12 cellular contexts compared by ENCODE assay signal in genomic region chr14:97408937-97409860, GRCh38.
DNase-seq lines count a peak whose midpoint lies in the region; ATAC-seq and TF ChIP-seq lines count a peak whose summit lies in the region.
"Had no signal": no experiment of that assay in that cellular context is flagged by ENCODE, and none has a peak within 500 bp of the region (broad histone marks: within the 10 kb centered on the region; RNA-seq: fewer than 3 reads in every experiment).

No MANE protein-coding gene starts in this region.

- H3K4me1 Mint-ChIP-seq in CD4-positive, CD25-positive, alpha-beta regulatory T cell: peaks cover 14 to 27% (median 19%) of the 10 kb centered on the region in 4 donors
- peaks cover 32% of the 10 kb centered on the region for H3K4me1 Mint-ChIP-seq in activated CD4-positive, alpha-beta T cell treated with anti-CD3 and anti-CD28 coated beads for 36 hours
- H3K4me1 Mint-ChIP-seq in H9 (peaks cover 13 to 20% of the 10 kb centered on the region in 2 experiments), GM23338 (peaks cover 25% of the 10 kb centered on the region; the same call in 2 of the 3 replicates)

- peak overlapping the region; percentile 67 for H3K4me3 ChIP-seq in CD4-positive, CD25-positive, alpha-beta regulatory T cell (ENCODE audit: low read depth, low read length)
- H3K4me3 ChIP-seq in foreskin fibroblast (ENCODE audit: low read depth in 1 of 2, low read length in 2 of 2) (no peak overlapping the region), GM23338 (no peak overlapping the region)
- H3K4me3 ChIP-seq: colonic mucosa had no signal

- peaks cover 26% of the 10 kb centered on the region for H3K27me3 ChIP-seq in CD4-positive, CD25-positive, alpha-beta regulatory T cell (ENCODE audit: control insufficient read depth, insufficient read depth, low read length)
- H3K27me3 ChIP-seq in H9 (ENCODE audit: insufficient read depth, low read length): no peaks in the 10 kb centered on the region; the same call in 1 of the 2 replicates
- H3K27me3 ChIP-seq in GM23338 (ENCODE audit: insufficient read depth): peaks cover 18% of the 10 kb centered on the region; the same call in 1 of the 2 replicates

- no peak overlapping the region for H3K23ac ChIP-seq in H9 (ENCODE audit: insufficient read length, low read depth, low read length)

- H3K9me2 ChIP-seq in GM23338 (ENCODE audit: insufficient read depth): no peaks in the 10 kb centered on the region

- peak overlapping the region; percentile 13 to 73 (median 68) for H3K4me3 Mint-ChIP-seq in CD4-positive, CD25-positive, alpha-beta regulatory T cell
- H3K4me3 Mint-ChIP-seq in activated CD4-positive, alpha-beta T cell treated with anti-CD3 and anti-CD28 coated beads for 36 hours: peak overlapping the region; percentile 57
- no peak overlapping the region for H3K4me3 Mint-ChIP-seq in H9
- no peak overlapping the region for H3K4me3 Mint-ChIP-seq in GM23338

- peaks cover 33% of the 10 kb centered on the region for H3K4me1 ChIP-seq in CD4-positive, CD25-positive, alpha-beta regulatory T cell (ENCODE audit: control insufficient read depth, insufficient read depth, low read length, poor library complexity, severe bottlenecking)
- H3K4me1 ChIP-seq in H9 (ENCODE audit: insufficient read depth, low read length) (peaks cover 12% of the 10 kb centered on the region; the same call in 1 of the 2 replicates), GM23338 (ENCODE audit: insufficient read depth) (peaks cover 51% of the 10 kb centered on the region)
- H3K4me1 ChIP-seq: colonic mucosa had no signal

- H2BK120ac ChIP-seq in H9 (ENCODE audit: low read depth, low read length, poor library complexity, severe bottlenecking): no peak overlapping the region

- H2BK15ac ChIP-seq in H9 (ENCODE audit: low read depth, low read length): no peak overlapping the region

- H3K9me3 ChIP-seq in CD4-positive, CD25-positive, alpha-beta regulatory T cell (ENCODE audit: control insufficient read depth in 2 of 2, low read length in 2 of 2): no peaks in the 10 kb centered on the region
- H3K9me3 ChIP-seq in H9 (ENCODE audit: control insufficient read depth, low read depth, low read length): no peaks in the 10 kb centered on the region
- H3K9me3 ChIP-seq: colonic mucosa had no signal

- H2BK5ac ChIP-seq in H9 (ENCODE audit: insufficient read length, low read length): no peak overlapping the region

- 100% methylated on average over 1 of the region's 21 CpGs for WGBS in H9 (ENCODE audit: extremely low coverage, insufficient read length, low lambda C conversion rate)

- H3K4me2 ChIP-seq in H9 (ENCODE audit: insufficient read depth, insufficient read length, low read length) (no peak overlapping the region), GM23338 (no peak overlapping the region)

- no peak overlapping the region for H4K8ac ChIP-seq in H9 (replicated peaks; ENCODE audit: insufficient read length, low read depth, low read length)

- intact Hi-C loops in activated CD4-positive, alpha-beta T cell treated with anti-CD3 and anti-CD28 coated beads for 36 hours (cut with DNase I, micrococcal nuclease): loop anchor here (1.0 to 5.0 kb wide), 8 partner anchors 29 to 1864 kb away; partner anchors contain the start of gene BCL11B (in 1 of the 2)

- POLR2A ChIA-PET in activated CD4-positive, alpha-beta T cell treated with anti-CD3 and anti-CD28 coated beads for 36 hours (lab: Charles Lee): interaction anchor here (0.7 to 1.0 kb wide), 4 partner anchors 102 to 1863 kb away, joined by 3 to 5 read pairs (median 4); partner anchors contain the start of gene BCL11B

- no peak overlapping the region for H4K91ac ChIP-seq in H9 (ENCODE audit: insufficient read length, low read depth, low read length)

- no peak overlapping the region for H3K27ac ChIP-seq in CD4-positive, CD25-positive, alpha-beta regulatory T cell (ENCODE audit: insufficient read depth, low read length, poor library complexity, severe bottlenecking)
- H3K27ac ChIP-seq in H9 (ENCODE audit: insufficient read length, low read depth, low read length) (no peak overlapping the region), GM23338 (ENCODE audit: low read depth) (no peak overlapping the region)
- H3K27ac ChIP-seq: colonic mucosa had no signal

- peaks cover 13% of the 10 kb centered on the region for H3K23me2 ChIP-seq in H9 (ENCODE audit: insufficient read length, low read depth, low read length, poor library complexity, severe bottlenecking)

- no peak overlapping the region for H2BK20ac ChIP-seq in H9 (ENCODE audit: low read depth, low read length, poor library complexity, severe bottlenecking)

- H2BK12ac ChIP-seq in H9 (ENCODE audit: insufficient read length, low read depth, low read length): no peak overlapping the region

- no peaks in the 10 kb centered on the region for H4K20me1 ChIP-seq in H9 (ENCODE audit: control insufficient read depth, insufficient read depth, insufficient read length)
- no peaks in the 10 kb centered on the region for H4K20me1 ChIP-seq in GM23338 (replicated peaks; ENCODE audit: insufficient read depth)

- no peak for TF ChIP-seq CTCF in foreskin fibroblast (IDR thresholded peaks at IDR 0.05; ENCODE audit: low read depth, low read length)
- TF ChIP-seq CTCF in H9 (conservative IDR thresholded peaks at IDR 0.05): no peak
- no peak for TF ChIP-seq CTCF in GM23338 (conservative IDR thresholded peaks at IDR 0.05; ENCODE audit: low read depth in 2 of 2)

- H3K27me3 Mint-ChIP-seq in CD4-positive, CD25-positive, alpha-beta regulatory T cell: peaks cover 5% of the 10 kb centered on the region
- peaks cover 5% of the 10 kb centered on the region for H3K27me3 Mint-ChIP-seq in activated CD4-positive, alpha-beta T cell treated with anti-CD3 and anti-CD28 coated beads for 36 hours
- no peaks in the 10 kb centered on the region; the same call in 1 of the 2 replicates for H3K27me3 Mint-ChIP-seq in H9 (ENCODE audit: low read depth)
- H3K27me3 Mint-ChIP-seq in GM23338 (ENCODE audit: insufficient read depth, low read depth, poor library complexity): peaks cover 2% of the 10 kb centered on the region

- H3K18ac ChIP-seq in H9 (ENCODE audit: insufficient read length, low read depth, low read length): no peak overlapping the region

- H3K4ac ChIP-seq in H9 (ENCODE audit: low read depth, low read length): no peak overlapping the region

- no peaks in the 10 kb centered on the region for H3K36me3 ChIP-seq in CD4-positive, CD25-positive, alpha-beta regulatory T cell (ENCODE audit: control insufficient read depth, insufficient read depth, low read length)
- H3K36me3 ChIP-seq in GM23338 (ENCODE audit: insufficient read depth): no peaks in the 10 kb centered on the region
- H3K36me3 ChIP-seq: colonic mucosa had no signal

- H3K56ac ChIP-seq in H9 (ENCODE audit: insufficient read length, low read depth, low read length): no peak overlapping the region

- H3T11ph ChIP-seq in H9 (ENCODE audit: low read length): no peak overlapping the region

- H2AFZ ChIP-seq in H9 (ENCODE audit: low read length): no peak overlapping the region
- H2AFZ ChIP-seq in GM23338: no peak overlapping the region

- H3K27ac Mint-ChIP-seq in CD4-positive, CD25-positive, alpha-beta regulatory T cell: peak overlapping the region; percentile 2 to 62 (median 12)
- peak overlapping the region; percentile 89 for H3K27ac Mint-ChIP-seq in activated CD4-positive, alpha-beta T cell treated with anti-CD3 and anti-CD28 coated beads for 36 hours
- no peak overlapping the region for H3K27ac Mint-ChIP-seq in H9
- no peak overlapping the region for H3K27ac Mint-ChIP-seq in GM23338
- H3K27ac Mint-ChIP-seq: progenitor cell of endocrine pancreas had no signal

- H3K79me2 ChIP-seq in H9 (ENCODE audit: insufficient read depth, low read length) (no peaks in the 10 kb centered on the region), GM23338 (replicated peaks; ENCODE audit: insufficient read depth) (no peaks in the 10 kb centered on the region)

- CTCF ChIA-PET in activated CD4-positive, alpha-beta T cell treated with anti-CD3 and anti-CD28 coated beads for 36 hours (lab: Charles Lee): no interaction called here

- peak in 2 of 3 donors; percentile 16 to 57 for DNase-seq in CD4-positive, CD25-positive, alpha-beta regulatory T cell
- DNase-seq in activated CD4-positive, alpha-beta T cell treated with anti-CD3 and anti-CD28 coated beads for 36 hours: peak; percentile 74
- DNase-seq in activated naive CD4-positive, alpha-beta T cell treated with anti-CD3 and anti-CD28 coated beads, Interleukin-2, amount 50 U/mL, for 16 hours: peak; percentile 48
- peak; percentile 18 to 19 for DNase-seq in stimulated activated CD4-positive, alpha-beta T cell treated with anti-CD3 and anti-CD28 coated beads, Interleukin-1b, Interleukin-23, amount 100 ng/mL, for 4 hours (ENCODE audit: low read depth in 2 of 2)
- no peak for DNase-seq in foreskin fibroblast
- DNase-seq in H9: no peak
- DNase-seq in GM23338 (ENCODE audit: low spot score): no peak
- DNase-seq in DMS114 treated with DMSO at 0.1 percent for 48 hours (lab: John Stamatoyannopoulos, UW; ENCODE audit: unreplicated experiment): no peak
- DNase-seq: activated gamma-delta T cell, colonic mucosa, mesenchymal stem cell had no signal

- peaks cover 0 to 2% (median 0%) of the 10 kb centered on the region in 7 donors for H3K9me3 Mint-ChIP-seq in CD4-positive, CD25-positive, alpha-beta regulatory T cell
- H3K9me3 Mint-ChIP-seq in activated CD4-positive, alpha-beta T cell treated with anti-CD3 and anti-CD28 coated beads for 36 hours (ENCODE audit: low read depth): no peaks in the 10 kb centered on the region
- H3K9me3 Mint-ChIP-seq in H9: no peaks in the 10 kb centered on the region; a peak in 1 of 5 replicates
- no peaks in the 10 kb centered on the region for H3K9me3 Mint-ChIP-seq in GM23338

- ATAC-seq in CD4-positive, CD25-positive, alpha-beta regulatory T cell (ENCODE audit: low read depth in 2 of 2): peak in 1 of 2 donors; percentile 15
- ATAC-seq in activated CD4-positive, alpha-beta T cell treated with anti-CD3 and anti-CD28 coated beads for 36 hours: peak; percentile 86
- no peak for ATAC-seq in GM23338

- H4K5ac ChIP-seq in H9 (ENCODE audit: insufficient read length, low read depth, low read length): no peak overlapping the region

- H2AK5ac ChIP-seq in H9 (ENCODE audit: insufficient read length, low read length): no peak overlapping the region

- no peak overlapping the region for H3K9ac ChIP-seq in H9 (ENCODE audit: extremely low read depth, insufficient read length, low read length)

- H3K79me1 ChIP-seq in H9 (ENCODE audit: insufficient read depth, low read depth, low read length, poor library complexity, severe bottlenecking): no peaks in the 10 kb centered on the region

- no peaks in the 10 kb centered on the region for H3K36me3 Mint-ChIP-seq in CD4-positive, CD25-positive, alpha-beta regulatory T cell
- H3K36me3 Mint-ChIP-seq in activated CD4-positive, alpha-beta T cell treated with anti-CD3 and anti-CD28 coated beads for 36 hours (ENCODE audit: low read depth): no peaks in the 10 kb centered on the region
- H3K36me3 Mint-ChIP-seq in H9 (ENCODE audit: insufficient read depth in 1 of 3, low read depth in 3 of 3) (no peaks in the 10 kb centered on the region), GM23338 (ENCODE audit: low read depth) (no peaks in the 10 kb centered on the region)

- H3K14ac ChIP-seq in H9 (ENCODE audit: insufficient read depth, low read length): no peak overlapping the region

- H3F3A ChIP-seq in GM23338 (replicated peaks; ENCODE audit: low read depth): 0 out of 2 replicates have a peak, but pooled peaks cover 5% of the 10 kb centered on the region

TF ChIP-seq in GM23338, 12 proteins besides CTCF, POLR2A, EP300 and RAD21 (continues in another document):
- TF ChIP-seq ZNF114 (CRISPR knock-in tag; IDR thresholded peaks at IDR 0.05): no peak

Comparison
In these comparisons a context has a peak if more than half of its experiments do, and no peak if none do; other contexts are left out.
1. DNase-seq: peak in CD4-positive, CD25-positive, alpha-beta regulatory T cell (2 of 3), activated CD4-positive, alpha-beta T cell treated with anti-CD3 and anti-CD28 coated beads for 36 hours (single experiment), activated naive CD4-positive, alpha-beta T cell treated with anti-CD3 and anti-CD28 coated beads, Interleukin-2, amount 50 U/mL, for 16 hours (single experiment) and stimulated activated CD4-positive, alpha-beta T cell treated with anti-CD3 and anti-CD28 coated beads, Interleukin-1b, Interleukin-23, amount 100 ng/mL, for 4 hours (2 of 2); none in foreskin fibroblast (0 of 2), H9 (single experiment), GM23338 (single experiment) and DMS114 treated with DMSO at 0.1 percent for 48 hours (single experiment).
2. H3K27ac Mint-ChIP-seq: peak in CD4-positive, CD25-positive, alpha-beta regulatory T cell (3 of 3) and activated CD4-positive, alpha-beta T cell treated with anti-CD3 and anti-CD28 coated beads for 36 hours (single experiment); none in H9 (0 of 3) and GM23338 (single experiment).
3. H3K4me3 Mint-ChIP-seq: peak in CD4-positive, CD25-positive, alpha-beta regulatory T cell (4 of 4) and activated CD4-positive, alpha-beta T cell treated with anti-CD3 and anti-CD28 coated beads for 36 hours (single experiment); none in H9 (0 of 2) and GM23338 (single experiment).